16 cellular contexts compared by ENCODE assay signal in genomic region chrX:53458082-53458481, GRCh38. TPM values are rescaled to one million over a fixed set of nuclear protein-coding genes. Genes with fewer than 3 reads are reported as not detected.
DNase-seq lines count a peak whose midpoint lies in the region; ATAC-seq and TF ChIP-seq lines count a peak whose summit lies in the region.
"Had no signal": no experiment of that assay in that cellular context is flagged by ENCODE, and none has a peak within 500 bp of the region (broad histone marks: within the 10 kb centered on the region; RNA-seq: fewer than 3 reads in every experiment).

No MANE protein-coding gene starts in this region.

- no TSS peak for BruUV-seq in HCT116 (replicated peaks; lab: Mats Ljungman, UMichigan)

- TF ChIP-seq EP300 in SK-N-SH (IDR thresholded peaks at IDR 0.05; ENCODE audit: borderline replicate concordance in 1 of 2, low read depth in 1 of 2, low read length in 1 of 2) = no peak

- RAD21 ChIA-PET in HCT116 (lab: Charles Lee; ENCODE audit: low non-redundant PET in 1 of 2, low total read pairs in 2 of 2, uncharacterized antibody in 2 of 2, unreplicated experiment in 2 of 2) = no interaction called here

- CTCF ChIA-PET in AG04450 (lab: Charles Lee) (interaction anchor here (0.9 to 2.3 kb wide), 9 partner anchors 8 to 200 kb away, joined by 3 to 26 read pairs (median 4); no protein-coding TSS in a partner anchor), HCT116 (lab: Charles Lee) (interaction anchor here (1.0 to 2.0 kb wide), 3 partner anchors 12 to 24 kb away, joined by 3 to 6 read pairs (median 5); no protein-coding TSS in a partner anchor), SK-N-SH (lab: Yijun Ruan, JAX) (interaction anchor here (0.6 to 4.9 kb wide), 4 partner anchors 12 to 145 kb away, joined by 3 to 28 read pairs (median 4); no protein-coding TSS in a partner anchor)

- TF ChIP-seq RAD21 in HCT116 (IDR thresholded peaks at IDR 0.05; ENCODE audit: low read depth) (peak; percentile 42), SK-N-SH (IDR thresholded peaks at IDR 0.05; ENCODE audit: low read length) (peak; percentile 30)

- no peak for TF ChIP-seq POLR2A in HCT116 (IDR thresholded peaks at IDR 0.05; ENCODE audit: borderline replicate concordance, extremely low read depth, insufficient read depth, insufficient read length)

- H3K27me3 ChIP-seq in AG04450 (ENCODE audit: control insufficient read depth, insufficient read depth, low read length) (no peaks in the 10 kb centered on the region), HCT116 (ENCODE audit: insufficient read depth, low read length) (no peaks in the 10 kb centered on the region), SK-N-SH (ENCODE audit: insufficient read depth) (no peaks in the 10 kb centered on the region; the same call in 1 of the 2 replicates)
- H3K27me3 ChIP-seq: neural progenitor cell, right lobe of liver had no signal

- DNase-seq in AG04450 (ENCODE audit: low read depth, low spot score) = no peak
- DNase-seq in HCT116 (ENCODE audit: low read depth, low spot score) = no peak
- no peak for DNase-seq in SK-N-SH
- peak; percentile 51 for DNase-seq in fibroblast of peridontal ligament (ENCODE audit: extremely low read depth)
- no peak for DNase-seq in NCI-H1105 (lab: John Stamatoyannopoulos, UW)
- no peak for DNase-seq in NCI-H510A (lab: John Stamatoyannopoulos, UW)
- DNase-seq in NCI-H446 (lab: John Stamatoyannopoulos, UW) = no peak
- DNase-seq: activated CD4-positive, alpha-beta T cell treated with anti-CD3 and anti-CD28 coated beads for 4 hours; activated naive CD8-positive, alpha-beta T cell treated with anti-CD3 and anti-CD28 coated beads for 36 hours; NCI-H2029 treated with DMSO at 0.1 percent for 48 hours; right lobe of liver; stimulated activated CD4-positive, alpha-beta T cell treated with anti-CD3 and anti-CD28 coated beads, Interleukin-1b, Interleukin-23, amount 100 ng/mL, for 48 hours; T-helper 17 cell had no signal

- H3K9me2 ChIP-seq in HCT116 (ENCODE audit: insufficient read depth) (no peaks in the 10 kb centered on the region), SK-N-SH (no peaks in the 10 kb centered on the region)

- H4K20me1 ChIP-seq in HCT116 (ENCODE audit: insufficient read depth) (no peaks in the 10 kb centered on the region), SK-N-SH (ENCODE audit: insufficient read depth) (no peaks in the 10 kb centered on the region)

- intact Hi-C loops in HCT116 (cut with micrococcal nuclease) = no loop called here

- no peaks in the 10 kb centered on the region for H3K36me3 ChIP-seq in HCT116 (ENCODE audit: control insufficient read depth in 1 of 2, insufficient read depth in 2 of 2, low read length in 2 of 2)
- no peaks in the 10 kb centered on the region for H3K36me3 ChIP-seq in SK-N-SH (replicated peaks in 1 of 2; ENCODE audit: control insufficient read depth in 1 of 2, insufficient read depth in 2 of 2, low read length in 1 of 2)
- H3K36me3 ChIP-seq: neural progenitor cell, right lobe of liver had no signal

- H3F3A ChIP-seq in SK-N-SH (replicated peaks; ENCODE audit: insufficient read depth) = no peaks in the 10 kb centered on the region

- H3K4me2 ChIP-seq in HCT116 (ENCODE audit: low read length) (no peak overlapping the region), SK-N-SH (no peak overlapping the region)
- H3K4me2 ChIP-seq: neural progenitor cell had no signal

- H3K4me3 ChIP-seq in AG04450 (ENCODE audit: low read depth, low read length) = no peak overlapping the region
- no peak overlapping the region for H3K4me3 ChIP-seq in HCT116 (replicated peaks in 1 of 2; ENCODE audit: low read depth in 1 of 2, low read length in 2 of 2)
- no peak overlapping the region for H3K4me3 ChIP-seq in SK-N-SH (ENCODE audit: low read depth in 2 of 2, low read length in 1 of 2)
- H3K4me3 ChIP-seq: neural progenitor cell, right lobe of liver had no signal

- H2AFZ ChIP-seq in HCT116 (ENCODE audit: low read depth, low read length, poor library complexity, severe bottlenecking) (no peak overlapping the region), SK-N-SH (ENCODE audit: low read depth) (no peak overlapping the region)
- H2AFZ ChIP-seq: neural progenitor cell had no signal

- ATAC-seq in HCT116 (no peak), HG02970 (IDR thresholded peaks at IDR 0.05; ENCODE audit: low FRiP score, unreplicated experiment) (no peak)
- ATAC-seq: right lobe of liver, T-helper 17 cell had no signal

- POLR2A ChIA-PET in AG04450 (lab: Yijun Ruan, JAX) (interaction anchor here (0.5 kb wide), 1 partner anchor 466 kb away, joined by 3 read pairs; no protein-coding TSS in a partner anchor), HCT116 (lab: Charles Lee) (no interaction called here), SK-N-SH (lab: Yijun Ruan, JAX) (no interaction called here)

- H3K9me3 ChIP-seq in AG04450 (ENCODE audit: control insufficient read depth, insufficient read depth, low read length) (no peaks in the 10 kb centered on the region), HCT116 (ENCODE audit: control insufficient read depth in 1 of 2, insufficient read depth in 1 of 2, low read depth in 1 of 2, low read length in 2 of 2) (no peaks in the 10 kb centered on the region), SK-N-SH (no peaks in the 10 kb centered on the region)
- H3K9me3 ChIP-seq: right lobe of liver had no signal

- WGBS in SK-N-SH (ENCODE audit: low lambda C conversion rate) = 31% methylated on average over 5 of the region's 5 CpGs

- H3K27ac ChIP-seq in AG04450 (ENCODE audit: low read depth, low read length) = no peak overlapping the region
- H3K27ac ChIP-seq in HCT116 (ENCODE audit: low read depth, low read length) = no peak overlapping the region
- no peak overlapping the region for H3K27ac ChIP-seq in SK-N-SH (ENCODE audit: low read depth in 2 of 2, low read length in 1 of 2)
- H3K27ac ChIP-seq: neural progenitor cell, right lobe of liver had no signal

- H3K4me1 ChIP-seq in HCT116 (ENCODE audit: control insufficient read depth in 1 of 2, insufficient read depth in 2 of 2, low read length in 2 of 2) = no peaks in the 10 kb centered on the region
- no peaks in the 10 kb centered on the region for H3K4me1 ChIP-seq in SK-N-SH (ENCODE audit: control insufficient read depth in 1 of 2, insufficient read depth in 2 of 2, low read depth in 1 of 2, low read length in 1 of 2)
- H3K4me1 ChIP-seq: neural progenitor cell, right lobe of liver had no signal

- peak; percentile 44 for TF ChIP-seq CTCF in AG04450 (IDR thresholded peaks at IDR 0.05; ENCODE audit: low read depth, low read length)
- peak; percentile 2 to 17 (median 13); a peak in 2 of 6 replicates for TF ChIP-seq CTCF in HCT116 (IDR thresholded peaks at IDR 0.05 in 2 of 3, conservative IDR thresholded peaks at IDR 0.05 in 1 of 3; ENCODE audit: borderline replicate concordance in 1 of 3, insufficient read depth in 1 of 3, low read depth in 2 of 3, low read length in 2 of 3)
- TF ChIP-seq CTCF in SK-N-SH (IDR thresholded peaks at IDR 0.05) = peak; percentile 38

- H3K9ac ChIP-seq in HCT116 (ENCODE audit: low read length) = no peak overlapping the region
- no peak overlapping the region for H3K9ac ChIP-seq in SK-N-SH
- H3K9ac ChIP-seq: neural progenitor cell had no signal

- H3K79me2 ChIP-seq in HCT116 (ENCODE audit: insufficient read depth, low read length) (no peaks in the 10 kb centered on the region), SK-N-SH (ENCODE audit: insufficient read depth) (no peaks in the 10 kb centered on the region)

TF ChIP-seq in HCT116, 20 proteins besides CTCF, POLR2A, EP300 and RAD21:
- TF ChIP-seq SIN3A (IDR thresholded peaks at IDR 0.05; ENCODE audit: low read depth) (no peak), ZNF274 (IDR thresholded peaks at IDR 0.05; ENCODE audit: low read depth, low read length) (no peak), TCF7L2 (IDR thresholded peaks at IDR 0.05; ENCODE audit: borderline replicate concordance, extremely low read depth, insufficient read depth, insufficient read length) (no peak), MAX (IDR thresholded peaks at IDR 0.05) (no peak)
TF ChIP-seq in HCT116: peak in this region for 0.

TF ChIP-seq in SK-N-SH, 30 proteins besides CTCF, POLR2A, EP300 and RAD21 (continues in another document):
- TF ChIP-seq TAF1 (IDR thresholded peaks at IDR 0.05; ENCODE audit: borderline replicate concordance, low read depth, low read length) (no peak), SMC3 (IDR thresholded peaks at IDR 0.05; ENCODE audit: low read depth, low read length) (peak; percentile 14; the same call in 1 of the 2 replicates)

RNA-seq across cellular contexts. Expression of gene HSD17B10, which starts 23.9 kb away (rescaled TPM):
- polyA plus RNA-seq in AG04450 (2011; rRNA removed) (87.4 and 113 TPM in 2 replicates), SK-N-SH (2012; rRNA removed) (157 and 188 TPM in 2 replicates)
- 54.8 and 65.2 TPM in 2 replicates for polyA minus RNA-seq in AG04450 (2011; rRNA and poly(A)+ RNA removed)
- total RNA-seq in HCT116 (2021; ENCODE audit: unreplicated experiment) = 94.4 TPM
- polyA plus RNA-seq in HCT116 (2012) = 112 and 116 TPM in 2 replicates
- polyA plus RNA-seq in SK-N-SH (2012; cell fraction: cytosol; rRNA removed) = 106 and 147 TPM in 2 replicates
- polyA plus RNA-seq in SK-N-SH (2012; cell fraction: nucleus; rRNA removed) = 97.2 and 133 TPM in 2 replicates

RNA-seq across cellular contexts. Expression of gene RIBC1, which starts 35.4 kb away (rescaled TPM):
- polyA plus RNA-seq in AG04450 (2011; rRNA removed) (0.26 and 0.31 TPM in 2 replicates), SK-N-SH (2012; rRNA removed) (0.33 and 0.45 TPM in 2 replicates)
- polyA minus RNA-seq in AG04450 (2011; rRNA and poly(A)+ RNA removed) = 0.23 TPM in 1 of 2 replicates, not detected in the other
- 0.61 TPM for total RNA-seq in HCT116 (2021; ENCODE audit: unreplicated experiment)
- polyA plus RNA-seq in HCT116 (2012) = 0.54 and 0.91 TPM in 2 replicates
- 0.54 and 0.67 TPM in 2 replicates for polyA plus RNA-seq in SK-N-SH (2012; cell fraction: cytosol; rRNA removed)
- polyA plus RNA-seq in SK-N-SH (2012; cell fraction: nucleus; rRNA removed) = 0.69 and 1.4 TPM in 2 replicates
- polyA plus RNA-seq: BJ had no signal

RNA-seq across cellular contexts. Expression of gene SMC1A, which starts 35.6 kb away (rescaled TPM):
- polyA plus RNA-seq in AG04450 (2011; rRNA removed) = 21.3 and 25.3 TPM in 2 replicates
- 28.5 and 29.5 TPM in 2 replicates for polyA minus RNA-seq in AG04450 (2011; rRNA and poly(A)+ RNA removed)
- 88.3 TPM for total RNA-seq in HCT116 (2021; ENCODE audit: unreplicated experiment)
- 37.2 and 48.0 TPM in 2 replicates for polyA plus RNA-seq in HCT116 (2012)
- polyA plus RNA-seq in SK-N-SH (2012; rRNA removed) = 34.6 and 34.9 TPM in 2 replicates
- polyA plus RNA-seq in SK-N-SH (2012; cell fraction: cytosol; rRNA removed) = 33.3 and 36.4 TPM in 2 replicates
- 36.0 and 47.8 TPM in 2 replicates for polyA plus RNA-seq in SK-N-SH (2012; cell fraction: nucleus; rRNA removed)
